8 cellular contexts compared by ENCODE assay signal in genomic region chr19:41218615-41219507, GRCh38. TPM values are rescaled to one million over a fixed set of nuclear protein-coding genes. Genes with fewer than 3 reads are reported as not detected.
DNase-seq lines count a peak whose midpoint lies in the region; ATAC-seq, FAIRE-seq and TF ChIP-seq lines count a peak whose summit lies in the region.
"Had no signal": no experiment of that assay in that cellular context is flagged by ENCODE, and none has a peak within 500 bp of the region (broad histone marks: within the 10 kb centered on the region; RNA-seq: fewer than 3 reads in every experiment).

AXL (plus strand) TSS chr19:41219223; CDS start chr19:41219393, 170 bp downstream.

- H3K9me3 ChIP-seq in small intestine (ENCODE audit: control insufficient read depth, low read depth) = no peaks in the 10 kb centered on the region
- no peaks in the 10 kb centered on the region for H3K9me3 ChIP-seq in CD4-positive, alpha-beta memory T cell (ENCODE audit: control insufficient read depth in 1 of 2, low read length in 2 of 2)

- POLR2A ChIA-PET in CD4-positive, alpha-beta memory T cell (lab: Charles Lee; ENCODE audit: partially characterized antibody) = no interaction called here

- no peaks in the 10 kb centered on the region for H3K4me1 ChIP-seq in small intestine (ENCODE audit: control insufficient read depth in 2 of 2, insufficient read depth in 1 of 2, low read depth in 1 of 2, low read length in 1 of 2)
- H3K4me1 ChIP-seq in CD4-positive, alpha-beta memory T cell (ENCODE audit: insufficient read depth, low read length) = no peaks in the 10 kb centered on the region

- peak within 1 kb of the TSS; percentile 91 for H3K4me3 Mint-ChIP-seq in chondrocyte (ENCODE audit: unreplicated experiment)
- peak within 1 kb of the TSS in 1 of 8 donors; percentile 20 for H3K4me3 Mint-ChIP-seq in CD4-positive, alpha-beta memory T cell

- H3K27me3 ChIP-seq in small intestine (ENCODE audit: control insufficient read depth in 2 of 2, insufficient read depth in 2 of 2, low read length in 2 of 2) = no peaks in the 10 kb centered on the region
- H3K27me3 ChIP-seq in CD4-positive, alpha-beta memory T cell (ENCODE audit: insufficient read depth, low read length) = no peaks in the 10 kb centered on the region

- DNase-seq in KBM-7 (peak; percentile 31), chondrocyte (ENCODE audit: low spot score) (no peak), iris pigment epithelial cell (ENCODE audit: low read depth) (peak; percentile 57), small intestine (no peak), germinal center (ENCODE audit: low spot score) (no peak)
- no peak for DNase-seq in CD4-positive, alpha-beta memory T cell

- intact Hi-C loops in CD4-positive, alpha-beta memory T cell (cut with micrococcal nuclease) = no loop called here

- H3K4me1 Mint-ChIP-seq in chondrocyte (ENCODE audit: low read depth) = peaks cover 53% of the 10 kb centered on the region
- H3K4me1 Mint-ChIP-seq in CD4-positive, alpha-beta memory T cell = peaks cover 0 to 2% (median under 1%) of the 10 kb centered on the region in 4 donors

- in situ Hi-C loops in KBM-7 (cut with MboI; ENCODE audit: low pct_unique_long_range_greater_than_20kb, low sequenced_read_pairs) = no loop called here

- no peak for FAIRE-seq in small intestine (lab: Jason Lieb, UNC)

- WGBS in small intestine, 3 donors = 5 to 18% (median 9%) methylated on average over 30 to 32 of the region's 32 CpGs

- peak within 1 kb of the TSS; percentile 29 to 38 for H3K4me3 ChIP-seq in small intestine (ENCODE audit: low read depth in 1 of 2, low read length in 2 of 2)
- H3K4me3 ChIP-seq in CD4-positive, alpha-beta memory T cell (ENCODE audit: low read length in 2 of 2) = no peak within 1 kb of the TSS

- no peaks in the 10 kb centered on the region for H3K27me3 Mint-ChIP-seq in chondrocyte (ENCODE audit: low read depth)
- H3K27me3 Mint-ChIP-seq in CD4-positive, alpha-beta memory T cell = peaks cover 23 to 31% of the 10 kb centered on the region in 2 donors

- peak within 1 kb of the TSS; percentile 22 to 88 for H3K27ac ChIP-seq in small intestine (ENCODE audit: low read depth in 1 of 2, low read length in 1 of 2)
- H3K27ac ChIP-seq in CD4-positive, alpha-beta memory T cell (ENCODE audit: low read depth, low read length) = no peak within 1 kb of the TSS
- H3K27ac ChIP-seq: VCaP had no signal

- H3K36me3 Mint-ChIP-seq in chondrocyte (ENCODE audit: low read depth) = peaks cover 11% of the 10 kb centered on the region
- H3K36me3 Mint-ChIP-seq in CD4-positive, alpha-beta memory T cell = no peaks in the 10 kb centered on the region

- H3K27ac Mint-ChIP-seq in chondrocyte (ENCODE audit: unreplicated experiment) = peak within 1 kb of the TSS; percentile 94
- peak within 1 kb of the TSS in 2 of 7 donors; percentile 36 to 39 for H3K27ac Mint-ChIP-seq in CD4-positive, alpha-beta memory T cell

- CTCF ChIA-PET in CD4-positive, alpha-beta memory T cell (lab: Charles Lee; ENCODE audit: partially characterized antibody) = no interaction called here

- no peak for ATAC-seq in HG03354 (IDR thresholded peaks at IDR 0.05; ENCODE audit: poor library complexity, severe bottlenecking, unreplicated experiment)

- H3K36me3 ChIP-seq in small intestine (ENCODE audit: control insufficient read depth in 2 of 2, insufficient read depth in 2 of 2, low read length in 2 of 2) = no peaks in the 10 kb centered on the region
- no peaks in the 10 kb centered on the region for H3K36me3 ChIP-seq in CD4-positive, alpha-beta memory T cell (ENCODE audit: insufficient read depth, low read length)

- TF ChIP-seq CTCF in chondrocyte (IDR thresholded peaks at IDR 0.05) = no peak

- H3K9me3 Mint-ChIP-seq in chondrocyte (ENCODE audit: low read depth) = no peaks in the 10 kb centered on the region
- H3K9me3 Mint-ChIP-seq in CD4-positive, alpha-beta memory T cell = no peaks in the 10 kb centered on the region

RNA-seq across cellular contexts. Expression of gene AXL, which starts in this region (rescaled TPM):
- 151 to 218 TPM (median 214 TPM) in 3 replicates for total RNA-seq in chondrocyte
- 10 to 100 TPM in 1 of 3 donors, 1 to 10 TPM in 1, under 1 TPM in 1; 0.67 to 12.0 (median 2.2) TPM for polyA plus RNA-seq in small intestine
- total RNA-seq in CD4-positive, alpha-beta memory T cell = under 1 TPM in 1 of 2 experiments, not detected in 1; 0.32 TPM
- polyA plus RNA-seq in CD4-positive, alpha-beta memory T cell = under 1 TPM; 0.10 to 0.29 TPM

Comparison
In these comparisons a context has a peak if more than half of its experiments do, and no peak if none do; other contexts are left out.
1. RNA of gene AXL (total RNA-seq): 151 to 218 TPM in chondrocyte; 0.32 TPM in CD4-positive, alpha-beta memory T cell; every median in the first group is over 100 times any median in the second.
2. DNase-seq: peak in KBM-7 (single experiment) and iris pigment epithelial cell (single experiment); none in chondrocyte (single experiment), small intestine (single experiment), germinal center (single experiment) and CD4-positive, alpha-beta memory T cell (0 of 5).
3. H3K4me3 ChIP-seq: peak in small intestine (2 of 2); none in CD4-positive, alpha-beta memory T cell (0 of 2).